27 cellular contexts compared by ENCODE assay signal in the genomic region with DNA sequence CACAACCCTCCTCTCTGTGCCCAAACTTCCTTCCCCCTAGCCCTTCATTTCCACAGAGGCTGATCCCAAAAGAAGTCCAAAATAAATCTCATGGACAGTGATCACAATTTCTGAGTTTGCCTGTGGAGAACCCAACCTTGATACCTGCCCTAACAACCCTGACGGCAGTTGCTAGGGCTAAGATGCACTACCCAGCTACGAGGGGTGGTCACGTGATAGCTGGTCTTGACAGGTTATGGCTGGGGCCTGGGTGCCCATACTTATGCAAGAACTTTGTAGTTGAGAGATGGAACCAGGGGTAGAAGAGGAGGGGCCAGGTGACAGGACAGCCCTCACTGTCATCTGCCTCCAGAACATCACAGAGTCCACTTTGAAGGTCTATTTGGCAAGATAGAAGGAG.
"Had no signal": no experiment of that assay in that cellular context is flagged by ENCODE, and none has a peak within 500 bp of the region (broad histone marks: within the 10 kb centered on the region; RNA-seq: fewer than 3 reads in every experiment).

No MANE protein-coding gene starts in this region.

- H2AFZ ChIP-seq: neural progenitor cell, parathyroid adenoma had no signal

- H3K4me3 ChIP-seq: neural progenitor cell, ovary, psoas muscle, skin epidermis, smooth muscle cell, spleen, suprapubic skin, testis, tibial artery, transverse colon, upper lobe of left lung, vagina had no signal

- H3K36me3 ChIP-seq: neural progenitor cell, ovary, spleen, suprapubic skin, tibial artery, transverse colon, upper lobe of left lung, vagina had no signal

- H3K4me2 ChIP-seq: neural progenitor cell, smooth muscle cell had no signal

- H3K9me3 ChIP-seq: ovary, psoas muscle, suprapubic skin, testis, tibial artery, transverse colon, upper lobe of left lung, vagina had no signal

- DNase-seq: naive thymus-derived CD4-positive, alpha-beta T cell; natural killer cell; occipital lobe; ovary; posterior cingulate gyrus; psoas muscle; right cardiac atrium; spleen; stimulated activated CD4-positive, alpha-beta T cell treated with anti-CD3 and anti-CD28 coated beads, Interleukin-12 subunit alpha, Interleukin-12 subunit beta, amount 100 ng/mL, for 4 hours; stimulated activated CD4-positive, alpha-beta T cell treated with anti-CD3 and anti-CD28 coated beads, Interleukin-1b, Interleukin-23, amount 100 ng/mL, for 48 hours; stimulated activated CD4-positive, alpha-beta T cell treated with anti-CD3 and anti-CD28 coated beads, Interleukin-4, amount 100 ng/mL, for 1 hour; stimulated activated CD4-positive, alpha-beta T cell treated with anti-CD3 and anti-CD28 coated beads, Interleukin-4, amount 100 ng/mL, for 4 hours; stimulated activated CD8-positive, alpha-beta memory T cell treated with anti-CD3 and anti-CD28 coated beads, Interleukin-4, amount 100 ng/mL, for 48 hours; stimulated activated naive CD4-positive, alpha-beta T cell; stimulated activated naive CD8-positive, alpha-beta T cell treated with anti-CD3 and anti-CD28 coated beads, Interleukin-15, amount 100 ng/mL, for 72 hours; stimulated activated naive CD8-positive, alpha-beta T cell treated with anti-CD3 and anti-CD28 coated beads, Interleukin-15, Interleukin-2, amounts not matched to agents 100 U/mL and 50 U/mL, for 24 hours; substantia nigra; testis; tibial artery; transverse colon; upper lobe of left lung had no signal

- H3K79me2 ChIP-seq: parathyroid adenoma had no signal

- H3K27ac ChIP-seq: neural progenitor cell, ovary, parathyroid adenoma, psoas muscle, skin epidermis, spleen, suprapubic skin, testis, tibial artery, transverse colon, upper lobe of left lung, vagina had no signal

- H3K9ac ChIP-seq: neural progenitor cell, parathyroid adenoma had no signal

- H3K27me3 ChIP-seq: neural progenitor cell, ovary, spleen, suprapubic skin, testis, tibial artery, transverse colon, upper lobe of left lung, vagina had no signal

- H3K4me1 ChIP-seq: neural progenitor cell, parathyroid adenoma, psoas muscle, spleen, suprapubic skin, testis, tibial artery, transverse colon, upper lobe of left lung, vagina had no signal
